Comparison of ENCODE assay signal across 11 cellular contexts in genomic region chr19:50266896-50267295, GRCh38.
DNase-seq lines count a peak whose midpoint lies in the region; ATAC-seq and TF ChIP-seq lines count a peak whose summit lies in the region.
"Had no signal": no experiment of that assay in that cellular context is flagged by ENCODE, and none has a peak within 500 bp of the region (broad histone marks: within the 10 kb centered on the region; RNA-seq: fewer than 3 reads in every experiment).

No MANE protein-coding gene starts in this region.

- H3K36me3 ChIP-seq in lower lobe of right lung = peaks cover 39% of the 10 kb centered on the region
- peaks cover 0 to 27% (median 6%) of the 10 kb centered on the region in 4 donors for H3K36me3 ChIP-seq in transverse colon
- no peaks in the 10 kb centered on the region for H3K36me3 ChIP-seq in adrenal gland (replicated peaks in 1 of 2)

- H3K4me3 ChIP-seq in lower lobe of right lung = no peak overlapping the region
- no peak overlapping the region for H3K4me3 ChIP-seq in transverse colon
- H3K4me3 ChIP-seq in adrenal gland = no peak overlapping the region

- in situ Hi-C loops in transverse colon (cut with MboI; ENCODE audit: low pct_ligation_motif_present in 1 of 4, low pct_unique_long_range_greater_than_20kb in 1 of 4, low sequenced_read_pairs in 3 of 4) = loop anchor here in 1 of 4 donors (25.0 kb wide), 1 partner anchor 105 kb away; the partner anchor contains the start of gene IZUMO2

- TF ChIP-seq POLR2A in transverse colon (IDR thresholded peaks at IDR 0.05) (no peak), adrenal gland (IDR thresholded peaks at IDR 0.05) (no peak)

- ATAC-seq in lower lobe of right lung = peak; percentile 42 to 46

- no peak overlapping the region for H3K27ac ChIP-seq in lower lobe of right lung
- no peak overlapping the region for H3K27ac ChIP-seq in transverse colon
- H3K27ac ChIP-seq in adrenal gland = no peak overlapping the region

- TF ChIP-seq CTCF in lower lobe of right lung (IDR thresholded peaks at IDR 0.05) (no peak), transverse colon (IDR thresholded peaks at IDR 0.05) (no peak), adrenal gland (IDR thresholded peaks at IDR 0.05) (no peak)

- no peak for TF ChIP-seq EP300 in transverse colon (IDR thresholded peaks at IDR 0.05; ENCODE audit: low read depth)

- intact Hi-C loops in lower lobe of right lung (cut with DNase I) = no loop called here
- intact Hi-C loops in transverse colon (cut with DNase I; ENCODE audit: low total_unique reads) = no loop called here
- intact Hi-C loops in adrenal gland (cut with DNase I) = no loop called here

- WGBS in transverse colon (ENCODE audit: low coverage in 1 of 2), 2 donors = 49% methylated on average over 20 of the region's 20 CpGs; no CpG with 5 or more reads in 1 of the 2 donors
- WGBS in adrenal gland, 4 donors = 17 to 73% (median 19%) methylated on average over 3 to 20 of the region's 20 CpGs

- H3K9me3 ChIP-seq in lower lobe of right lung (no peaks in the 10 kb centered on the region), transverse colon (no peaks in the 10 kb centered on the region), adrenal gland (replicated peaks in 1 of 3) (no peaks in the 10 kb centered on the region)

- H3K27me3 ChIP-seq in lower lobe of right lung (ENCODE audit: low read depth) = no peaks in the 10 kb centered on the region
- no peaks in the 10 kb centered on the region for H3K27me3 ChIP-seq in transverse colon
- H3K27me3 ChIP-seq in adrenal gland = no peaks in the 10 kb centered on the region

- DNase-seq in activated effector memory CD4-positive, alpha-beta T cell treated with anti-CD3 and anti-CD28 coated beads, Interleukin-2, amount 50 U/mL, for 16 hours = peak; percentile 71
- DNase-seq in activated effector memory CD4-positive, alpha-beta T cell treated with Interleukin-2 at 50 U/mL for 16 hours = no peak
- DNase-seq in activated T-cell treated with anti-CD3 and anti-CD28 coated beads for 24 hours (ENCODE audit: low read depth) (peak; percentile 19), lower lobe of right lung (no peak), transverse colon (peak; percentile 46), GF-D8 (lab: John Stamatoyannopoulos, UW) (no peak), adrenal gland (no peak), kidney glomerular epithelial cell (lab: John Stamatoyannopoulos, UW) (no peak)
- DNase-seq: AML-193, NCI-H2081 treated with DMSO at 0.1 percent for 48 hours, occipital lobe had no signal

- no peaks in the 10 kb centered on the region for H3K4me1 ChIP-seq in lower lobe of right lung
- no peaks in the 10 kb centered on the region for H3K4me1 ChIP-seq in transverse colon
- no peaks in the 10 kb centered on the region for H3K4me1 ChIP-seq in adrenal gland (replicated peaks in 1 of 2)

Comparison
In these comparisons a context has a peak if more than half of its experiments do, and no peak if none do; other contexts are left out.
1. DNase-seq: peak in activated effector memory CD4-positive, alpha-beta T cell treated with anti-CD3 and anti-CD28 coated beads, Interleukin-2, amount 50 U/mL, for 16 hours (single experiment), activated T-cell treated with anti-CD3 and anti-CD28 coated beads for 24 hours (single experiment) and transverse colon (single experiment); none in activated effector memory CD4-positive, alpha-beta T cell treated with Interleukin-2 at 50 U/mL for 16 hours (single experiment), lower lobe of right lung (single experiment), GF-D8 (single experiment), adrenal gland (0 of 7) and kidney glomerular epithelial cell (single experiment).